ENCODE assay signal across 20 cellular contexts in genomic region chr3:46897031-46897430, GRCh38. TPM values are rescaled to one million over a fixed set of nuclear protein-coding genes. Genes with fewer than 3 reads are reported as not detected.
"Had no signal": no experiment of that assay in that cellular context is flagged by ENCODE, and none has a peak within 500 bp of the region (broad histone marks: within the 10 kb centered on the region; RNA-seq: fewer than 3 reads in every experiment).

No MANE protein-coding gene starts in this region.

- FAIRE-seq: K562 had no signal

- DNase-seq: activated CD4-positive, alpha-beta T cell treated with anti-CD3 and anti-CD28 coated beads for 4 hours; activated CD4-positive, alpha-beta T cell treated with anti-CD3 and anti-CD28 coated beads, Interleukin-2, amount 50 U/mL, for 4 hours; activated CD8-positive, alpha-beta memory T cell treated with anti-CD3 and anti-CD28 coated beads, Interleukin-2, amount 50 U/mL, for 48 hours; activated CD8-positive, alpha-beta T cell treated with anti-CD3 and anti-CD28 coated beads, Interleukin-2, amount 10 ng/mL, durations not matched to agents 7 days and 5 days; activated T-cell treated with anti-CD3 and anti-CD28 coated beads, Interleukin-2, amount 50 U/mL, for 1 hour; amygdala; brain microvascular endothelial cell; NCI-H1105 treated with DMSO at 0.1 percent for 48 hours; NCI-H146; NCI-H187 treated with DMSO at 0.1 percent for 48 hours; NCI-H2081 treated with DMSO at 0.1 percent for 48 hours; NCI-H446; NCI-H524; Peyer's patch; SHP77 treated with DMSO at 0.1 percent for 48 hours had no signal

- H3K27ac ChIP-seq: brain microvascular endothelial cell, cardiac muscle cell, Peyer's patch, RWPE1 had no signal

- H3K4me3 ChIP-seq: cardiac muscle cell, K562, Peyer's patch had no signal

- H3K36me3 ChIP-seq: brain microvascular endothelial cell, cardiac muscle cell, Peyer's patch had no signal

- H3K9me3 ChIP-seq: Peyer's patch had no signal

- ATAC-seq: activated CD4-positive, CD25-positive, alpha-beta regulatory T cell treated with anti-CD3 and anti-CD28 coated beads, Interleukin-2, amount 50 U/mL, for 24 hours; activated CD8-positive, alpha-beta T cell treated with anti-CD3 and anti-CD28 coated beads, Interleukin-2, amount 10 ng/mL, durations not matched to agents 7 days and 5 days; K562 had no signal

- H3K27me3 ChIP-seq: brain microvascular endothelial cell, cardiac muscle cell had no signal

RNA-seq across cellular contexts. Expression of gene PTH1R, which starts 19.5 kb away (rescaled TPM):
- total RNA-seq: activated CD8-positive, alpha-beta T cell treated with anti-CD3 and anti-CD28 coated beads, Interleukin-2, amount 10 ng/mL, durations not matched to agents 7 days and 5 days; K562; SK-MEL-5 had no signal
- polyA plus RNA-seq: K562 had no signal

RNA-seq across cellular contexts. Expression of gene MYL3, which starts 33.8 kb away (rescaled TPM):
- total RNA-seq: activated CD8-positive, alpha-beta T cell treated with anti-CD3 and anti-CD28 coated beads, Interleukin-2, amount 10 ng/mL, durations not matched to agents 7 days and 5 days; SK-MEL-5 had no signal
